In the genomic region with DNA sequence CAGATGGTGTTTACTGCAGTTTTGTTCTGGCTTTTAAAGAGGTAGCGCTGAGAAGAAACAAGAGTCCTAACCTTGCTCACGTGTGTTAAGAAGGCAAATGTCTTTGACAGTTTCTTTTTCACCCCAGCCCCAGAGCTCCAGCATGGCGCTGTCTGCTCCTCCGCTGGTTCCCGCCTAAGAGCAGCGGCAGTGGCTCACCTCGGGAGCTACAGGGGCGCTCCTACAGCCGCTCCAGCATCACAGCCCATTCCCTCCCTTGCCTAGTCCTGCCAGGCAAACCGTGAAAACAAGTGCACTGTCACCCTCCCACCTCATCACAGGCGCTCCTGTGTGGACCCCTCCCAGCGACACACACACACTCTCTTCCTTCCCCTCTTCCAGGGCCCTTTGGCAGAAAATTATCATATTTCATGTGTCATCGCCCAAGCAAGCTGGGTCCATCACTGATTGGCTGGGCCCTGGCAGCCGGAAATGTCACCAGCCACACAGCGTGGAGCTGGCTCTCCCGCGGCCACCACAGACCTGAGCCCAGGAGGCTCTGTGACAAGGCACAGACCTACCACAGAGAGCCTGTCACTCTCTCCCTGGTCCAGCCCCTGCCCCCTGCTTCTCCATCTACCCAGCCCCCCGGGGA, we compare ENCODE assay signal across 8 cellular contexts. TPM values are rescaled to one million over a fixed set of nuclear protein-coding genes. Genes with fewer than 3 reads are reported as not detected.
DNase-seq lines count a peak whose midpoint lies in the region; FAIRE-seq and TF ChIP-seq lines count a peak whose summit lies in the region.

No MANE protein-coding gene starts in this region.

- H3K27me3 ChIP-seq in testis, result no peaks in the 10 kb centered on the region

- TF ChIP-seq POLR2A in H54 (IDR thresholded peaks at IDR 0.05; ENCODE audit: low read depth, low read length), result no peak; the same call in 1 of the 2 replicates
- no peak for TF ChIP-seq POLR2A in testis (IDR thresholded peaks at IDR 0.05)

- H3K9me3 ChIP-seq in testis, result no peaks in the 10 kb centered on the region

- no peak for TF ChIP-seq CTCF in fibroblast of villous mesenchyme (IDR thresholded peaks at IDR 0.05; ENCODE audit: insufficient read depth, low read depth, low read length)
- no peak for TF ChIP-seq CTCF in testis (IDR thresholded peaks at IDR 0.05)

- H3K27ac ChIP-seq in testis, result no peak overlapping the region

- FAIRE-seq in H54 (lab: Jason Lieb, UNC), result peak; percentile 81
- FAIRE-seq in urothelium cell line (lab: Jason Lieb, UNC), result peak; percentile 94

- DNase-seq in DMS79 treated with DMSO at 0.1 percent for 48 hours (lab: John Stamatoyannopoulos, UW), result peak; percentile 15
- peak; percentile 76 for DNase-seq in H54 (ENCODE audit: insufficient read length, low spot score)
- DNase-seq in NCI-H2196 treated with DMSO at 0.1 percent for 48 hours (lab: John Stamatoyannopoulos, UW; ENCODE audit: unreplicated experiment), result peak; percentile 38
- peak; percentile 86 for DNase-seq in activated CD8-positive, alpha-beta memory T cell treated with anti-CD3 and anti-CD28 coated beads for 24 hours
- DNase-seq in fibroblast of villous mesenchyme (ENCODE audit: low read depth), result peak; percentile 23
- peak; percentile 30 for DNase-seq in pons (ENCODE audit: low spot score)
- peak; percentile 86 for DNase-seq in urothelium cell line (ENCODE audit: low spot score)
- DNase-seq in testis, result no peak

- peaks cover 7% of the 10 kb centered on the region for H3K4me1 ChIP-seq in testis

- intact Hi-C loops in testis (cut with DNase I; ENCODE audit: low total_unique reads), result no loop called here

- no peaks in the 10 kb centered on the region for H3K36me3 ChIP-seq in testis (ENCODE audit: low read depth, missing control alignments)

- WGBS in testis, 2 donors, result 63 to 70% methylated on average over 16 to 18 of the region's 18 CpGs

- H3K4me3 ChIP-seq in fibroblast of villous mesenchyme (ENCODE audit: low read depth, low read length) (peak overlapping the region; percentile 39), testis (no peak overlapping the region)

RNA-seq across cellular contexts. Expression of a gene that starts 1.2 kb away (rescaled TPM):
- total RNA-seq in fibroblast of villous mesenchyme, result 0.86 and 1.6 TPM in 2 replicates
- 1 to 10 TPM; 4.8 to 7.2 TPM for total RNA-seq in testis
- polyA plus RNA-seq in testis (ENCODE audit: insufficient read depth, low read depth, low replicate concordance), result 7.3 TPM
